17 cellular contexts compared by ENCODE assay signal in the genomic region with DNA sequence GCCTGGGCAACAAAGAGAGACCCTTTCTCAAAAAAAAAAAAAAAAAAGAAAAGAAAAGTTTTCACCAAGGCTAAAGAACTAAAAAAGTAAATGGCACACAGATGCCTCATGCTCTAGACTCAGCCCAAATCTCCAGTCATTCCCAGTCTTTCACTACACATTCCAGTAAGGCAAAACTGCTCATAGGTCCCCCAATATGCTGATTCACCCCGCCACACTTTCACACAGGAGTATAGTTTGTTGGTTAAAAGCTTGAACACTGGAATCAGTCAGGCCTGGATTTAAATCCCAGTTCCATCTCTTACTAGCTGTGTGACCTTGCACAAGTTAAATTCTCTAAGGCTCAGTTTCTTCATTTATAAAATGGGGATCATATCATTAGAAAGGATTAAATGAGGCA. TPM values are rescaled to one million over a fixed set of nuclear protein-coding genes. Genes with fewer than 3 reads are reported as not detected.
DNase-seq lines count a peak whose midpoint lies in the region; ATAC-seq and TF ChIP-seq lines count a peak whose summit lies in the region.
"Had no signal": no experiment of that assay in that cellular context is flagged by ENCODE, and none has a peak within 500 bp of the region (broad histone marks: within the 10 kb centered on the region; RNA-seq: fewer than 3 reads in every experiment).

No MANE protein-coding gene starts in this region.

- no peaks in the 10 kb centered on the region for H3K9me2 ChIP-seq in Loucy (replicated peaks; ENCODE audit: low read depth, low read length)

- peak overlapping the region; percentile 2 for H3K27ac Mint-ChIP-seq in activated naive CD8-positive, alpha-beta T cell treated with anti-CD3 and anti-CD28 coated beads, Interleukin-2, amount 50 U/mL, for 24 hours
- H3K27ac Mint-ChIP-seq in osteocyte (ENCODE audit: unreplicated experiment): no peak overlapping the region

- H3K4me2 ChIP-seq in Loucy (ENCODE audit: low read depth, low read length, poor library complexity, severe bottlenecking): peak overlapping the region; percentile 85

- H3K36me3 Mint-ChIP-seq in activated T-cell treated with anti-CD3 and anti-CD28 coated beads, Interleukin-2, amount 50 U/mL, for 4 hours (ENCODE audit: insufficient read depth): peaks cover 11% of the 10 kb centered on the region
- peaks cover 23% of the 10 kb centered on the region for H3K36me3 Mint-ChIP-seq in activated naive CD8-positive, alpha-beta T cell treated with anti-CD3 and anti-CD28 coated beads, Interleukin-2, amount 50 U/mL, for 24 hours (ENCODE audit: low read depth)
- H3K36me3 Mint-ChIP-seq in osteocyte (ENCODE audit: unreplicated experiment): no peaks in the 10 kb centered on the region

- intact Hi-C loops in thyroid gland (cut with DNase I): no loop called here

- no peak for TF ChIP-seq POLR2A in thyroid gland (IDR thresholded peaks at IDR 0.05)

- DNase-seq in activated T-cell treated with anti-CD3 and anti-CD28 coated beads, Interleukin-2, amount 50 U/mL, for 4 hours: no peak
- no peak for DNase-seq in activated T-cell treated with anti-CD3 and anti-CD28 coated beads, Interleukin-2, amount 50 U/mL, for 1 hour
- DNase-seq in activated naive CD8-positive, alpha-beta T cell treated with anti-CD3 and anti-CD28 coated beads, Interleukin-2, amount 50 U/mL, for 24 hours: no peak
- DNase-seq in osteocyte (ENCODE audit: extremely low spot score, unreplicated experiment): no peak
- no peak for DNase-seq in NCI-H1048 (lab: John Stamatoyannopoulos, UW)
- DNase-seq in SK-N-DZ (ENCODE audit: low spot score): no peak
- no peak for DNase-seq in thyroid gland
- DNase-seq: amniotic stem cell; foreskin melanocyte; kidney glomerular epithelial cell; MV-4-11; NCI-H446; SHP77 treated with DMSO at 0.1 percent for 48 hours; stimulated activated CD4-positive, alpha-beta T cell treated with anti-CD3 and anti-CD28 coated beads, Interleukin-12 subunit alpha, Interleukin-12 subunit beta, amount 100 ng/mL, for 4 hours; uterus had no signal

- peak overlapping the region; percentile 93 for H3K4me3 ChIP-seq in Loucy (ENCODE audit: low read length, poor library complexity, severe bottlenecking)
- H3K4me3 ChIP-seq in thyroid gland (replicated peaks in 1 of 3): no peak overlapping the region

- H3K27ac ChIP-seq in thyroid gland: no peak overlapping the region
- H3K27ac ChIP-seq: uterus had no signal

- TF ChIP-seq CTCF in Loucy (conservative IDR thresholded peaks at IDR 0.05; ENCODE audit: low read length) (no peak), osteocyte (IDR thresholded peaks at IDR 0.05) (no peak), thyroid gland (IDR thresholded peaks at IDR 0.05) (no peak)

- H3K27me3 Mint-ChIP-seq in activated T-cell treated with anti-CD3 and anti-CD28 coated beads, Interleukin-2, amount 50 U/mL, for 4 hours (ENCODE audit: low read depth): no peaks in the 10 kb centered on the region
- no peaks in the 10 kb centered on the region for H3K27me3 Mint-ChIP-seq in activated naive CD8-positive, alpha-beta T cell treated with anti-CD3 and anti-CD28 coated beads, Interleukin-2, amount 50 U/mL, for 24 hours
- no peaks in the 10 kb centered on the region for H3K27me3 Mint-ChIP-seq in osteocyte (ENCODE audit: unreplicated experiment)

- no peaks in the 10 kb centered on the region for H3K9me3 Mint-ChIP-seq in activated T-cell treated with anti-CD3 and anti-CD28 coated beads, Interleukin-2, amount 50 U/mL, for 4 hours
- H3K9me3 Mint-ChIP-seq in activated naive CD8-positive, alpha-beta T cell treated with anti-CD3 and anti-CD28 coated beads, Interleukin-2, amount 50 U/mL, for 24 hours: no peaks in the 10 kb centered on the region
- no peaks in the 10 kb centered on the region for H3K9me3 Mint-ChIP-seq in osteocyte (ENCODE audit: unreplicated experiment)

- H3K4me1 Mint-ChIP-seq in activated T-cell treated with anti-CD3 and anti-CD28 coated beads, Interleukin-2, amount 50 U/mL, for 4 hours (ENCODE audit: low read depth): peaks cover 56% of the 10 kb centered on the region
- peaks cover 53% of the 10 kb centered on the region for H3K4me1 Mint-ChIP-seq in activated naive CD8-positive, alpha-beta T cell treated with anti-CD3 and anti-CD28 coated beads, Interleukin-2, amount 50 U/mL, for 24 hours
- peaks cover 30% of the 10 kb centered on the region for H3K4me1 Mint-ChIP-seq in osteocyte (ENCODE audit: unreplicated experiment)

- H3K4me3 Mint-ChIP-seq in activated T-cell treated with anti-CD3 and anti-CD28 coated beads, Interleukin-2, amount 50 U/mL, for 4 hours: peak overlapping the region; percentile 97
- H3K4me3 Mint-ChIP-seq in activated naive CD8-positive, alpha-beta T cell treated with anti-CD3 and anti-CD28 coated beads, Interleukin-2, amount 50 U/mL, for 24 hours: peak overlapping the region; percentile 94
- peak overlapping the region; percentile 94 for H3K4me3 Mint-ChIP-seq in osteocyte (ENCODE audit: unreplicated experiment)

- WGBS in thyroid gland, 2 donors: 96 to 100% methylated on average over 1 of the region's 1 CpG

- no peak overlapping the region for H2AFZ ChIP-seq in Loucy (ENCODE audit: low read length)

- peaks cover 19% of the 10 kb centered on the region for H4K20me1 ChIP-seq in Loucy (ENCODE audit: insufficient read depth, low read length, poor library complexity, severe bottlenecking)

- H3K36me3 ChIP-seq in Loucy (ENCODE audit: insufficient read depth, low read length): no peaks in the 10 kb centered on the region; the same call in 1 of the 2 replicates
- no peaks in the 10 kb centered on the region for H3K36me3 ChIP-seq in thyroid gland
- H3K36me3 ChIP-seq: uterus had no signal

- peak overlapping the region; percentile 84 for H3K9ac ChIP-seq in Loucy (ENCODE audit: low read depth, low read length, poor library complexity, severe bottlenecking)

- no peaks in the 10 kb centered on the region for H3K9me3 ChIP-seq in Loucy (ENCODE audit: insufficient read depth, low read depth, low read length)
- no peaks in the 10 kb centered on the region for H3K9me3 ChIP-seq in thyroid gland
- H3K9me3 ChIP-seq: uterus had no signal

- no peaks in the 10 kb centered on the region for H3K27me3 ChIP-seq in Loucy (ENCODE audit: insufficient read depth, low read length, poor library complexity, severe bottlenecking)
- no peaks in the 10 kb centered on the region for H3K27me3 ChIP-seq in thyroid gland
- H3K27me3 ChIP-seq: uterus had no signal

- peaks cover 50% of the 10 kb centered on the region for H3K4me1 ChIP-seq in Loucy (ENCODE audit: insufficient read depth, low read length, poor library complexity, severe bottlenecking)
- H3K4me1 ChIP-seq in thyroid gland: peaks cover 18 to 20% of the 10 kb centered on the region in 2 donors

- no peaks in the 10 kb centered on the region for H3F3A ChIP-seq in Loucy (ENCODE audit: low read depth)

- no peak for ATAC-seq in activated T-cell treated with anti-CD3 and anti-CD28 coated beads, Interleukin-2, amount 50 U/mL, for 4 hours
- no peak for ATAC-seq in activated naive CD8-positive, alpha-beta T cell treated with anti-CD3 and anti-CD28 coated beads, Interleukin-2, amount 50 U/mL, for 24 hours
- ATAC-seq: activated CD4-positive, CD25-positive, alpha-beta regulatory T cell treated with anti-CD3 and anti-CD28 coated beads, Interleukin-2, amount 50 U/mL, for 24 hours had no signal

- H3K79me2 ChIP-seq in Loucy (ENCODE audit: insufficient read depth, low read length): peaks cover 62% of the 10 kb centered on the region

RNA-seq across cellular contexts. Expression of gene PIGS, which starts 1.9 kb away (rescaled TPM):
- 10 to 100 TPM; 47.0 to 49.9 (median 48.3) TPM for total RNA-seq in activated T-cell treated with anti-CD3 and anti-CD28 coated beads, Interleukin-2, amount 50 U/mL, for 4 hours
- total RNA-seq in osteocyte (80.0 and 84.3 TPM in 2 replicates), thyroid gland (100 to 1,000 TPM in 1 of 4 donors, 10 to 100 TPM in 3; 37.2 to 111 (median 74.7) TPM)
- 97.7 and 106 TPM in 2 replicates for polyA plus RNA-seq in SK-N-DZ (2014; cell fraction: cytosol; rRNA removed)
- 71.0 and 100 TPM in 2 replicates for polyA plus RNA-seq in SK-N-DZ (2014; cell fraction: nucleus; rRNA removed)

RNA-seq across cellular contexts. Expression of gene ALDOC, which starts 7.2 kb away (rescaled TPM):
- 10 to 100 TPM; 12.4 to 18.4 (median 16.5) TPM for total RNA-seq in activated T-cell treated with anti-CD3 and anti-CD28 coated beads, Interleukin-2, amount 50 U/mL, for 4 hours
- total RNA-seq in osteocyte: 2.7 and 3.2 TPM in 2 replicates
- 105 and 132 TPM in 2 replicates for polyA plus RNA-seq in SK-N-DZ (2014; cell fraction: cytosol; rRNA removed)
- 40.2 and 46.6 TPM in 2 replicates for polyA plus RNA-seq in SK-N-DZ (2014; cell fraction: nucleus; rRNA removed)
- total RNA-seq in thyroid gland: 10 to 100 TPM in 1 of 4 donors, 1 to 10 TPM in 3; 6.0 to 13.1 (median 8.7) TPM

RNA-seq across cellular contexts. Expression of gene UNC119, which starts 17.0 kb away (rescaled TPM):
- 10 to 100 TPM; 21.7 to 26.0 (median 21.8) TPM for total RNA-seq in activated T-cell treated with anti-CD3 and anti-CD28 coated beads, Interleukin-2, amount 50 U/mL, for 4 hours
- total RNA-seq in osteocyte: 26.0 and 34.9 TPM in 2 replicates
- polyA plus RNA-seq in SK-N-DZ (2014; cell fraction: cytosol; rRNA removed): 41.4 and 42.2 TPM in 2 replicates
- polyA plus RNA-seq in SK-N-DZ (2014; cell fraction: nucleus; rRNA removed): 104 and 138 TPM in 2 replicates
- total RNA-seq in thyroid gland: 10 to 100 TPM; 29.8 to 43.9 (median 36.0) TPM

RNA-seq across cellular contexts. Expression of gene SPAG5, which starts 29.4 kb away (rescaled TPM):
- 10 to 100 TPM; 23.8 to 30.4 (median 30.1) TPM for total RNA-seq in activated T-cell treated with anti-CD3 and anti-CD28 coated beads, Interleukin-2, amount 50 U/mL, for 4 hours
- 15.2 and 15.6 TPM in 2 replicates for total RNA-seq in osteocyte
- polyA plus RNA-seq in SK-N-DZ (2014; cell fraction: cytosol; rRNA removed): 145 and 193 TPM in 2 replicates
- 726 and 841 TPM in 2 replicates for polyA plus RNA-seq in SK-N-DZ (2014; cell fraction: nucleus; rRNA removed)
- total RNA-seq in thyroid gland: 10 to 100 TPM in 2 of 4 donors, 1 to 10 TPM in 2; 4.4 to 27.0 (median 9.9) TPM

RNA-seq across cellular contexts. Expression of gene RSKR, which starts 44.5 kb away (rescaled TPM):
- 10 to 100 TPM; 24.6 to 25.3 (median 24.7) TPM for total RNA-seq in activated T-cell treated with anti-CD3 and anti-CD28 coated beads, Interleukin-2, amount 50 U/mL, for 4 hours
- total RNA-seq in osteocyte (7.9 and 10.3 TPM in 2 replicates), thyroid gland (10 to 100 TPM in 1 of 4 donors, 1 to 10 TPM in 3; 4.2 to 13.1 (median 9.5) TPM)
- 26.6 and 29.1 TPM in 2 replicates for polyA plus RNA-seq in SK-N-DZ (2014; cell fraction: cytosol; rRNA removed)
- polyA plus RNA-seq in SK-N-DZ (2014; cell fraction: nucleus; rRNA removed): 173 and 290 TPM in 2 replicates
